ENCODE assay signal across 11 cellular contexts in the genomic region with DNA sequence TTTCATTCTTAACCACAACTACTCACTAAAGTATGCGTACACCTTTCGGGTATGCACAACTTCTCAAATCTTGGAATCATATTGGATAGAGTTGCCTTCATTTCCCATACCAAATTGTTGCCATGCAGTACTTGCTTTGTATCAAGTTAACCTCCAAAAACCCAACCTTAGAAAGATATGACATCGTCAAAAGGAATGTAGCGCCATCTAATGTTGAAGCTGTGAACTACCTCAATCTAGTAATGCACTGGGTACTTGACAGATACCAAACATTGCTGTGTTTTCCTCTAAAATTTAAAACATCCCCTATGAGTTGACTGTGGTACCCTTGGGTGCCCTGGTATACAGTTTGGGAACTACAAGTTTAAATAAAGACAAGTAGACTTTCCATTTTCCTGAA.
DNase-seq lines count a peak whose midpoint lies in the region; ATAC-seq and TF ChIP-seq lines count a peak whose summit lies in the region.
"Had no signal": no experiment of that assay in that cellular context is flagged by ENCODE, and none has a peak within 500 bp of the region (broad histone marks: within the 10 kb centered on the region; RNA-seq: fewer than 3 reads in every experiment).

No MANE protein-coding gene starts in this region.

- POLR2A ChIA-PET in HCT116 (lab: Charles Lee), result no interaction called here

- ATAC-seq in HCT116 (no peak), gastroesophageal sphincter (no peak)

- H3K79me2 ChIP-seq in HCT116 (ENCODE audit: insufficient read depth, low read length), result no peaks in the 10 kb centered on the region

- no peak overlapping the region for H3K4me2 ChIP-seq in HCT116 (ENCODE audit: low read length)

- no peak overlapping the region for H2AFZ ChIP-seq in HCT116 (ENCODE audit: low read depth, low read length, poor library complexity, severe bottlenecking)

- H3K27me3 ChIP-seq in HCT116 (ENCODE audit: insufficient read depth, low read length) (no peaks in the 10 kb centered on the region), SJCRH30 (no peaks in the 10 kb centered on the region), gastroesophageal sphincter (no peaks in the 10 kb centered on the region)

- TF ChIP-seq POLR2A in HCT116 (IDR thresholded peaks at IDR 0.05; ENCODE audit: borderline replicate concordance, extremely low read depth, insufficient read depth, insufficient read length) (no peak), gastroesophageal sphincter (IDR thresholded peaks at IDR 0.05) (no peak)

- H3K9me2 ChIP-seq in HCT116 (ENCODE audit: insufficient read depth), result no peaks in the 10 kb centered on the region

- no TSS peak for BruUV-seq in HCT116 (replicated peaks; lab: Mats Ljungman, UMichigan)

- H3K9me3 Mint-ChIP-seq in CD14-positive monocyte, result no peaks in the 10 kb centered on the region
- H3K9me3 Mint-ChIP-seq in T-helper 2 cell treated with Interferon-gamma antibody and Interleukin-4, amounts not matched to agents 5 μg/mL and 100 μg/mL, for 36 hours, result no peaks in the 10 kb centered on the region
- H3K9me3 Mint-ChIP-seq: activated B cell treated with CpG ODN at 0.5 μM for 24 hours, memory B cell had no signal

- no peaks in the 10 kb centered on the region for H3K27me3 Mint-ChIP-seq in CD14-positive monocyte (ENCODE audit: low read depth in 3 of 3)
- H3K27me3 Mint-ChIP-seq in T-helper 2 cell treated with Interferon-gamma antibody and Interleukin-4, amounts not matched to agents 5 μg/mL and 100 μg/mL, for 36 hours (ENCODE audit: low read depth), result no peaks in the 10 kb centered on the region
- H3K27me3 Mint-ChIP-seq: activated B cell treated with CpG ODN at 0.5 μM for 24 hours, memory B cell had no signal

- RAD21 ChIA-PET in HCT116 (lab: Charles Lee; ENCODE audit: low non-redundant PET in 1 of 2, low total read pairs in 2 of 2, uncharacterized antibody in 2 of 2, unreplicated experiment in 2 of 2), result interaction anchor here in 1 of 2 experiments (0.9 kb wide), 1 partner anchor 208 kb away, joined by 3 read pairs; no protein-coding TSS in a partner anchor

- H3K27ac Mint-ChIP-seq in CD14-positive monocyte, result no peak overlapping the region
- no peak overlapping the region for H3K27ac Mint-ChIP-seq in T-helper 2 cell treated with Interferon-gamma antibody and Interleukin-4, amounts not matched to agents 5 μg/mL and 100 μg/mL, for 36 hours
- H3K27ac Mint-ChIP-seq: activated B cell treated with CpG ODN at 0.5 μM for 24 hours, memory B cell had no signal

- no peaks in the 10 kb centered on the region for H4K20me1 ChIP-seq in HCT116 (ENCODE audit: insufficient read depth)

- H3K9me3 ChIP-seq in HCT116 (ENCODE audit: control insufficient read depth in 1 of 2, insufficient read depth in 1 of 2, low read depth in 1 of 2, low read length in 2 of 2), result no peaks in the 10 kb centered on the region
- no peaks in the 10 kb centered on the region for H3K9me3 ChIP-seq in SJCRH30 (replicated peaks)
- H3K9me3 ChIP-seq in gastroesophageal sphincter, result no peaks in the 10 kb centered on the region

- no peak for TF ChIP-seq EP300 in gastroesophageal sphincter (IDR thresholded peaks at IDR 0.05)

- H3K4me1 ChIP-seq in HCT116 (ENCODE audit: control insufficient read depth in 1 of 2, insufficient read depth in 2 of 2, low read length in 2 of 2) (no peaks in the 10 kb centered on the region), SJCRH30 (no peaks in the 10 kb centered on the region), gastroesophageal sphincter (no peaks in the 10 kb centered on the region)

- H3K9ac ChIP-seq in HCT116 (ENCODE audit: low read length), result no peak overlapping the region

- 98 to 99% methylated on average over 4 of the region's 4 CpGs for WGBS in gastroesophageal sphincter (ENCODE audit: low coverage in 1 of 2), 2 donors

- H3K4me1 Mint-ChIP-seq in CD14-positive monocyte, result peaks cover 16% of the 10 kb centered on the region
- H3K4me1 Mint-ChIP-seq in T-helper 2 cell treated with Interferon-gamma antibody and Interleukin-4, amounts not matched to agents 5 μg/mL and 100 μg/mL, for 36 hours (ENCODE audit: low read depth), result peaks cover 7% of the 10 kb centered on the region
- H3K4me1 Mint-ChIP-seq: activated B cell treated with CpG ODN at 0.5 μM for 24 hours, memory B cell had no signal

- no peaks in the 10 kb centered on the region for H3K36me3 ChIP-seq in HCT116 (ENCODE audit: control insufficient read depth in 1 of 2, insufficient read depth in 2 of 2, low read length in 2 of 2)
- no peaks in the 10 kb centered on the region for H3K36me3 ChIP-seq in SJCRH30
- no peaks in the 10 kb centered on the region for H3K36me3 ChIP-seq in gastroesophageal sphincter

- TF ChIP-seq RAD21 in HCT116 (IDR thresholded peaks at IDR 0.05; ENCODE audit: low read depth), result peak; percentile 35; the same call in 1 of the 2 replicates

- peaks cover 0 to 11% of the 10 kb centered on the region in 2 donors for H3K36me3 Mint-ChIP-seq in CD14-positive monocyte
- no peaks in the 10 kb centered on the region for H3K36me3 Mint-ChIP-seq in T-helper 2 cell treated with Interferon-gamma antibody and Interleukin-4, amounts not matched to agents 5 μg/mL and 100 μg/mL, for 36 hours (ENCODE audit: low read depth)

- H3K4me3 Mint-ChIP-seq in CD14-positive monocyte, result no peak overlapping the region
- H3K4me3 Mint-ChIP-seq in T-helper 2 cell treated with Interferon-gamma antibody and Interleukin-4, amounts not matched to agents 5 μg/mL and 100 μg/mL, for 36 hours, result no peak overlapping the region
- H3K4me3 Mint-ChIP-seq: activated B cell treated with CpG ODN at 0.5 μM for 24 hours, memory B cell had no signal

- CTCF ChIA-PET in HCT116 (lab: Charles Lee), result no interaction called here

- TF ChIP-seq CTCF in CD14-positive monocyte (IDR thresholded peaks at IDR 0.05) (peak; percentile 32), HCT116 (IDR thresholded peaks at IDR 0.05 in 2 of 3, conservative IDR thresholded peaks at IDR 0.05 in 1 of 3; ENCODE audit: borderline replicate concordance in 1 of 3, insufficient read depth in 1 of 3, low read depth in 2 of 3, low read length in 2 of 3) (peak in 2 of 3 experiments; percentile 46 to 69; a peak in 3 of 6 replicates), gastroesophageal sphincter (IDR thresholded peaks at IDR 0.05) (no peak)

- intact Hi-C loops in CD14-positive monocyte (cut with micrococcal nuclease), result no loop called here
- intact Hi-C loops in HCT116 (cut with micrococcal nuclease), result loop anchor here (10.0 kb wide), 1 partner anchor 507 kb away; the partner anchor contains the start of gene FST

- DNase-seq in CD14-positive monocyte (ENCODE audit: low spot score) (no peak), HCT116 (ENCODE audit: low read depth, low spot score) (no peak), SJCRH30 (peak; percentile 9 to 69), foreskin melanocyte (peak; percentile 36), RPMI8226 (no peak)
- no peak for DNase-seq in activated naive CD4-positive, alpha-beta T cell treated with anti-CD3 and anti-CD28 coated beads, Interleukin-2, amount 50 U/mL, for 16 hours
- DNase-seq in T-helper 2 cell treated with Interferon-gamma antibody and Interleukin-4, amounts not matched to agents 5 μg/mL and 100 μg/mL, for 36 hours (ENCODE audit: low spot score), result no peak
- DNase-seq: activated B cell treated with CpG ODN at 0.5 μM for 24 hours; stimulated activated CD4-positive, alpha-beta T cell treated with anti-CD3 and anti-CD28 coated beads, Interleukin-4, amount 100 ng/mL, for 24 hours had no signal

- no peak overlapping the region for H3K27ac ChIP-seq in HCT116 (ENCODE audit: low read depth, low read length)
- H3K27ac ChIP-seq in SJCRH30, result no peak overlapping the region
- no peak overlapping the region for H3K27ac ChIP-seq in gastroesophageal sphincter

- H3K4me3 ChIP-seq in HCT116 (replicated peaks in 1 of 2; ENCODE audit: low read depth in 1 of 2, low read length in 2 of 2) (no peak overlapping the region), SJCRH30 (no peak overlapping the region), gastroesophageal sphincter (no peak overlapping the region)

TF ChIP-seq in HCT116, 20 proteins besides CTCF, POLR2A, EP300 and RAD21:
- TF ChIP-seq ZFX (IDR thresholded peaks at IDR 0.05) (no peak), EZH2 (IDR thresholded peaks at IDR 0.05) (no peak), FOSL1 (IDR thresholded peaks at IDR 0.05; ENCODE audit: low read depth) (no peak), SP1 (IDR thresholded peaks at IDR 0.05; ENCODE audit: low read depth) (no peak), SRF (IDR thresholded peaks at IDR 0.05; ENCODE audit: low read depth) (no peak)
- TF ChIP-seq, protein P1, sequence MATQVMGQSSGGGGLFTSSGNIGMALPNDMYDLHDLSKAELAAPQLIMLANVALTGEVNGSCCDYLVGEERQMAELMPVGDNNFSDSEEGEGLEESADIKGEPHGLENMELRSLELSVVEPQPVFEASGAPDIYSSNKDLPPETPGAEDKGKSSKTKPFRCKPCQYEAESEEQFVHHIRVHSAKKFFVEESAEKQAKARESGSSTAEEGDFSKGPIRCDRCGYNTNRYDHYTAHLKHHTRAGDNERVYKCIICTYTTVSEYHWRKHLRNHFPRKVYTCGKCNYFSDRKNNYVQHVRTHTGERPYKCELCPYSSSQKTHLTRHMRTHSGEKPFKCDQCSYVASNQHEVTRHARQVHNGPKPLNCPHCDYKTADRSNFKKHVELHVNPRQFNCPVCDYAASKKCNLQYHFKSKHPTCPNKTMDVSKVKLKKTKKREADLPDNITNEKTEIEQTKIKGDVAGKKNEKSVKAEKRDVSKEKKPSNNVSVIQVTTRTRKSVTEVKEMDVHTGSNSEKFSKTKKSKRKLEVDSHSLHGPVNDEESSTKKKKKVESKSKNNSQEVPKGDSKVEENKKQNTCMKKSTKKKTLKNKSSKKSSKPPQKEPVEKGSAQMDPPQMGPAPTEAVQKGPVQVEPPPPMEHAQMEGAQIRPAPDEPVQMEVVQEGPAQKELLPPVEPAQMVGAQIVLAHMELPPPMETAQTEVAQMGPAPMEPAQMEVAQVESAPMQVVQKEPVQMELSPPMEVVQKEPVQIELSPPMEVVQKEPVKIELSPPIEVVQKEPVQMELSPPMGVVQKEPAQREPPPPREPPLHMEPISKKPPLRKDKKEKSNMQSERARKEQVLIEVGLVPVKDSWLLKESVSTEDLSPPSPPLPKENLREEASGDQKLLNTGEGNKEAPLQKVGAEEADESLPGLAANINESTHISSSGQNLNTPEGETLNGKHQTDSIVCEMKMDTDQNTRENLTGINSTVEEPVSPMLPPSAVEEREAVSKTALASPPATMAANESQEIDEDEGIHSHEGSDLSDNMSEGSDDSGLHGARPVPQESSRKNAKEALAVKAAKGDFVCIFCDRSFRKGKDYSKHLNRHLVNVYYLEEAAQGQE (IDR thresholded peaks at IDR 0.05; ENCODE audit: low read depth), result no peak
- TF ChIP-seq, protein P2, sequence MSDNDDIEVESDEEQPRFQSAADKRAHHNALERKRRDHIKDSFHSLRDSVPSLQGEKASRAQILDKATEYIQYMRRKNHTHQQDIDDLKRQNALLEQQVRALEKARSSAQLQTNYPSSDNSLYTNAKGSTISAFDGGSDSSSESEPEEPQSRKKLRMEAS (IDR thresholded peaks at IDR 0.05), result no peak

Comparison
In these comparisons a context has a peak if more than half of its experiments do, and no peak if none do; other contexts are left out.
1. DNase-seq: peak in SJCRH30 (2 of 2) and foreskin melanocyte (single experiment); none in CD14-positive monocyte (single experiment), HCT116 (single experiment), activated naive CD4-positive, alpha-beta T cell treated with anti-CD3 and anti-CD28 coated beads, Interleukin-2, amount 50 U/mL, for 16 hours (single experiment), RPMI8226 (single experiment) and T-helper 2 cell treated with Interferon-gamma antibody and Interleukin-4, amounts not matched to agents 5 μg/mL and 100 μg/mL, for 36 hours (single experiment).
2. CTCF ChIP-seq: peak in CD14-positive monocyte (single experiment) and HCT116 (2 of 3); none in gastroesophageal sphincter (0 of 4).